21 cellular contexts compared by ENCODE assay signal in genomic region chr4:1570291-1571164, GRCh38.
DNase-seq lines count a peak whose midpoint lies in the region; ATAC-seq, FAIRE-seq and TF ChIP-seq lines count a peak whose summit lies in the region.
"Had no signal": no experiment of that assay in that cellular context is flagged by ENCODE, and none has a peak within 500 bp of the region (broad histone marks: within the 10 kb centered on the region; RNA-seq: fewer than 3 reads in every experiment).

No MANE protein-coding gene starts in this region.

- H3K23ac ChIP-seq in neuronal stem cell (ENCODE audit: low read depth, low read length, poor library complexity), result peak overlapping the region; percentile 82

- H3K27me3 Mint-ChIP-seq in WTC11 (ENCODE audit: low read depth), result peaks cover 9% of the 10 kb centered on the region

- no peak overlapping the region for H3K4me3 Mint-ChIP-seq in WTC11

- no peak overlapping the region for H3K4me3 ChIP-seq in H7 (ENCODE audit: insufficient read depth, low read depth, low read length)
- no peak overlapping the region for H3K4me3 ChIP-seq in kidney (ENCODE audit: low read length in 2 of 2)
- no peak overlapping the region for H3K4me3 ChIP-seq in neuronal stem cell (ENCODE audit: low read length in 2 of 2)
- H3K4me3 ChIP-seq in OCI-LY7 (ENCODE audit: low read depth, low read length, poor library complexity, severe bottlenecking), result no peak overlapping the region
- H3K4me3 ChIP-seq: SJSA1 had no signal

- H3K9me2 ChIP-seq in OCI-LY7 (ENCODE audit: insufficient read depth, low read length), result no peaks in the 10 kb centered on the region

- no peaks in the 10 kb centered on the region for H3K79me2 ChIP-seq in OCI-LY7 (ENCODE audit: insufficient read depth, low read depth, low read length)

- intact Hi-C loops in kidney (cut with DNase I), result no loop called here
- intact Hi-C loops in OCI-LY7 (cut with micrococcal nuclease; ENCODE audit: unreplicated experiment), result no loop called here

- FAIRE-seq in kidney (lab: Jason Lieb, UNC), result no peak
- FAIRE-seq: GM18507, RCC 7860 had no signal

- H3K36me3 Mint-ChIP-seq in WTC11, result no peaks in the 10 kb centered on the region
- H3K36me3 Mint-ChIP-seq: CD4-positive, CD25-positive, alpha-beta regulatory T cell had no signal

- peak overlapping the region; percentile 85 for H3K18ac ChIP-seq in neuronal stem cell (ENCODE audit: low read length)

- TF ChIP-seq CTCF in WTC11 (IDR thresholded peaks at IDR 0.05) (no peak), kidney (IDR thresholded peaks at IDR 0.05; ENCODE audit: borderline replicate concordance, extremely low read depth, insufficient read depth) (no peak), OCI-LY7 (conservative IDR thresholded peaks at IDR 0.05; ENCODE audit: low read length) (no peak)

- no CpG with 5 or more reads among the region's 25 CpGs for WGBS in neuronal stem cell (ENCODE audit: extremely low coverage in 2 of 2, insufficient read length in 2 of 2, insufficient replicate concordance in 1 of 2), 2 donors

- POLR2A ChIA-PET in WTC11 (lab: Charles Lee), result interaction anchor here (1.1 kb wide), 1 partner anchor 10 kb away, joined by 3 read pairs; no protein-coding TSS in a partner anchor
- POLR2A ChIA-PET in OCI-LY7 (lab: Charles Lee), result no interaction called here

- no TSS peak for BruUV-seq in OCI-LY7 (replicated peaks; lab: Mats Ljungman, UMichigan)

- peak overlapping the region; percentile 83 for H2BK15ac ChIP-seq in neuronal stem cell (ENCODE audit: low read length)

- DNase-seq in H7, result peak; percentile 64
- peak; percentile 31 for DNase-seq in WTC11 (ENCODE audit: low spot score)
- peak; percentile 54 for DNase-seq in kidney
- no peak for DNase-seq in neuronal stem cell (ENCODE audit: low spot score)
- DNase-seq in OCI-LY7 (ENCODE audit: low spot score), result no peak
- DNase-seq in NCI-H1930 (lab: John Stamatoyannopoulos, UW), result no peak
- DNase-seq in GM19238 (ENCODE audit: insufficient read length, low spot score), result no peak
- no peak for DNase-seq in activated CD8-positive, alpha-beta memory T cell treated with anti-CD3 and anti-CD28 coated beads, Interleukin-2, amount 50 U/mL, for 48 hours
- DNase-seq: CD4-positive, CD25-positive, alpha-beta regulatory T cell; DMS53; HCEC 1CT; KG1; NCI-H1092 treated with DMSO at 0.1 percent for 48 hours; NCI-H187; NCI-H2171 treated with DMSO at 0.1 percent for 48 hours; NCI-H510A; NCI-H82 had no signal

- no peak for ATAC-seq in WTC11

- no peaks in the 10 kb centered on the region for H3K36me3 ChIP-seq in H7 (replicated peaks; ENCODE audit: control insufficient read depth, insufficient read depth, low read length)
- no peaks in the 10 kb centered on the region for H3K36me3 ChIP-seq in kidney (ENCODE audit: control insufficient read depth in 1 of 2, insufficient read depth in 2 of 2, low read length in 2 of 2)
- H3K36me3 ChIP-seq in neuronal stem cell (replicated peaks in 1 of 2; ENCODE audit: control insufficient read depth in 2 of 2, insufficient read depth in 2 of 2, low read length in 2 of 2), result peaks cover 0 to 3% of the 10 kb centered on the region in 2 donors
- H3K36me3 ChIP-seq in OCI-LY7 (ENCODE audit: insufficient read depth, low read length), result no peaks in the 10 kb centered on the region
- H3K36me3 ChIP-seq: SJSA1 had no signal

- no peaks in the 10 kb centered on the region for H4K20me1 ChIP-seq in OCI-LY7 (ENCODE audit: insufficient read depth, low read length)

- peak overlapping the region; percentile 97 for H2AK5ac ChIP-seq in neuronal stem cell (ENCODE audit: low read depth, low read length)

- peaks cover 40% of the 10 kb centered on the region for H3K4me1 Mint-ChIP-seq in WTC11

- H3K27ac Mint-ChIP-seq in WTC11, result no peak overlapping the region

- H3K4me2 ChIP-seq in neuronal stem cell (ENCODE audit: insufficient read depth, low read length, poor library complexity, severe bottlenecking), result no peak overlapping the region
- no peak overlapping the region for H3K4me2 ChIP-seq in OCI-LY7 (ENCODE audit: low read length)

- H2AFZ ChIP-seq in neuronal stem cell (ENCODE audit: low read length) (no peak overlapping the region), OCI-LY7 (ENCODE audit: low read length) (no peak overlapping the region)

- no peaks in the 10 kb centered on the region for H3K9me3 Mint-ChIP-seq in WTC11

- H2BK120ac ChIP-seq in neuronal stem cell (ENCODE audit: low read depth, low read length), result peak overlapping the region; percentile 5

- no peak overlapping the region for H3K4ac ChIP-seq in neuronal stem cell (ENCODE audit: low read length)

- peak overlapping the region; percentile 81 for H2BK12ac ChIP-seq in neuronal stem cell (ENCODE audit: low read length)

- no peaks in the 10 kb centered on the region for H3K9me3 ChIP-seq in kidney (ENCODE audit: control insufficient read depth in 1 of 2, low read length in 2 of 2)
- H3K9me3 ChIP-seq in neuronal stem cell (replicated peaks in 1 of 2; ENCODE audit: control insufficient read depth in 2 of 2, insufficient read depth in 1 of 2, low read depth in 1 of 2, low read length in 2 of 2), result no peaks in the 10 kb centered on the region
- no peaks in the 10 kb centered on the region for H3K9me3 ChIP-seq in OCI-LY7 (ENCODE audit: low read length)
- H3K9me3 ChIP-seq: SJSA1 had no signal

- CTCF ChIA-PET in WTC11 (lab: Charles Lee), result interaction anchor here (0.8 to 1.0 kb wide), 4 partner anchors 8 to 214 kb away, joined by 4 to 5 read pairs (median 4); no protein-coding TSS in a partner anchor
- CTCF ChIA-PET in OCI-LY7 (lab: Charles Lee; ENCODE audit: unreplicated experiment), result interaction anchor here (0.6 kb wide), 1 partner anchor 242 kb away, joined by 3 read pairs; no protein-coding TSS in a partner anchor

- peak overlapping the region; percentile 71 for H2BK5ac ChIP-seq in neuronal stem cell (ENCODE audit: low read length)

- no peak overlapping the region for H4K8ac ChIP-seq in neuronal stem cell (ENCODE audit: low read depth, low read length)

- H3K4me1 ChIP-seq in kidney (ENCODE audit: control insufficient read depth in 1 of 2, insufficient read depth in 1 of 2, low read depth in 1 of 2, low read length in 2 of 2) (no peaks in the 10 kb centered on the region), neuronal stem cell (ENCODE audit: control insufficient read depth in 2 of 2, insufficient read depth in 1 of 2, low read depth in 1 of 2, low read length in 2 of 2) (peaks cover 0 to 11% of the 10 kb centered on the region in 2 donors), OCI-LY7 (ENCODE audit: insufficient read depth, low read length, poor library complexity, severe bottlenecking) (no peaks in the 10 kb centered on the region)
- H3K4me1 ChIP-seq: SJSA1 had no signal

- no peak overlapping the region for H4K91ac ChIP-seq in neuronal stem cell (ENCODE audit: low read depth, low read length, poor library complexity)

- H3K27ac ChIP-seq in kidney (ENCODE audit: low read depth in 2 of 2, low read length in 2 of 2) (no peak overlapping the region), neuronal stem cell (replicated peaks; ENCODE audit: low read length) (no peak overlapping the region), OCI-LY7 (ENCODE audit: low read depth, low read length, poor library complexity, severe bottlenecking) (no peak overlapping the region)
- H3K27ac ChIP-seq: HL-60, SJSA1 had no signal

- H3K9ac ChIP-seq in kidney (ENCODE audit: low read length in 2 of 2) (no peak overlapping the region), neuronal stem cell (ENCODE audit: low read depth, low read length, poor library complexity) (peak overlapping the region; percentile 15)

- H3K79me1 ChIP-seq in neuronal stem cell (ENCODE audit: low read depth, low read length), result peaks cover 2% of the 10 kb centered on the region

- no peaks in the 10 kb centered on the region for H3K27me3 ChIP-seq in H7 (ENCODE audit: control insufficient read depth, insufficient read depth, low read length)
- peaks cover 0 to 40% (median 0%) of the 10 kb centered on the region in 3 experiments for H3K27me3 ChIP-seq in neuronal stem cell (ENCODE audit: control insufficient read depth in 3 of 3, insufficient read depth in 3 of 3, low read depth in 1 of 3, low read length in 3 of 3)
- H3K27me3 ChIP-seq: SJSA1 had no signal

- peak overlapping the region; percentile 17 for H3K14ac ChIP-seq in neuronal stem cell (ENCODE audit: low read length)

TF ChIP-seq in WTC11, 78 proteins besides CTCF, POLR2A, EP300 and RAD21 (continues in another document):
- TF ChIP-seq ATF6 (CRISPR knock-in tag; IDR thresholded peaks at IDR 0.05), result no peak
- TF ChIP-seq, protein P1, sequence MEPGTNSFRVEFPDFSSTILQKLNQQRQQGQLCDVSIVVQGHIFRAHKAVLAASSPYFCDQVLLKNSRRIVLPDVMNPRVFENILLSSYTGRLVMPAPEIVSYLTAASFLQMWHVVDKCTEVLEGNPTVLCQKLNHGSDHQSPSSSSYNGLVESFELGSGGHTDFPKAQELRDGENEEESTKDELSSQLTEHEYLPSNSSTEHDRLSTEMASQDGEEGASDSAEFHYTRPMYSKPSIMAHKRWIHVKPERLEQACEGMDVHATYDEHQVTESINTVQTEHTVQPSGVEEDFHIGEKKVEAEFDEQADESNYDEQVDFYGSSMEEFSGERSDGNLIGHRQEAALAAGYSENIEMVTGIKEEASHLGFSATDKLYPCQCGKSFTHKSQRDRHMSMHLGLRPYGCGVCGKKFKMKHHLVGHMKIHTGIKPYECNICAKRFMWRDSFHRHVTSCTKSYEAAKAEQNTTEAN (CRISPR knock-in tag; IDR thresholded peaks at IDR 0.05), result no peak
- TF ChIP-seq MXD4 (CRISPR knock-in tag; IDR thresholded peaks at IDR 0.05; ENCODE audit: borderline replicate concordance), result no peak
- TF ChIP-seq ZNF423 (CRISPR knock-in tag; IDR thresholded peaks at IDR 0.05), result no peak

Comparison
In these comparisons a context has a peak if more than half of its experiments do, and no peak if none do; other contexts are left out.
1. DNase-seq: peak in H7 (single experiment), WTC11 (single experiment) and kidney (single experiment); none in neuronal stem cell (single experiment), OCI-LY7 (single experiment), NCI-H1930 (0 of 2), GM19238 (single experiment) and activated CD8-positive, alpha-beta memory T cell treated with anti-CD3 and anti-CD28 coated beads, Interleukin-2, amount 50 U/mL, for 48 hours (single experiment).